ENCODE assay signal across 8 cellular contexts in genomic region chr1:230127105-230128054, GRCh38.
DNase-seq lines count a peak whose midpoint lies in the region; ATAC-seq and TF ChIP-seq lines count a peak whose summit lies in the region.

No MANE protein-coding gene starts in this region.

- no peak overlapping the region for H3K4me3 ChIP-seq in lower lobe of right lung

- ATAC-seq in lower lobe of right lung (peak; percentile 37 to 40), HG03108 (IDR thresholded peaks at IDR 0.05; ENCODE audit: unreplicated experiment) (no peak)
- peak; percentile 78 for ATAC-seq in stimulated activated naive CD8-positive, alpha-beta T cell treated with anti-CD3 and anti-CD28 coated beads, Interleukin-15, Interleukin-2, amounts not matched to agents 100 U/mL and 50 U/mL, for 24 hours

- no peak for TF ChIP-seq CTCF in lower lobe of right lung (IDR thresholded peaks at IDR 0.05)

- H3K36me3 ChIP-seq in lower lobe of right lung = peaks cover 3% of the 10 kb centered on the region

- no peaks in the 10 kb centered on the region for H3K27me3 ChIP-seq in lower lobe of right lung (ENCODE audit: low read depth)

- DNase-seq in activated gamma-delta T cell treated with anti-CD3 and anti-CD28 coated beads, Interleukin-2, amount 50 U/mL, for 16 hours (ENCODE audit: low read depth) = peak; percentile 25
- DNase-seq in activated gamma-delta T cell (lab: John Stamatoyannopoulos, UW) = no peak
- DNase-seq in activated CD8-positive, alpha-beta memory T cell treated with anti-CD3 and anti-CD28 coated beads, Interleukin-2, amount 50 U/mL, for 24 hours (ENCODE audit: extremely low read depth) = peak; percentile 15
- peak; percentile 59 for DNase-seq in lower lobe of right lung
- peak; percentile 63 for DNase-seq in stimulated activated naive CD8-positive, alpha-beta T cell treated with anti-CD3 and anti-CD28 coated beads, Interleukin-15, Interleukin-2, amounts not matched to agents 100 U/mL and 50 U/mL, for 24 hours
- DNase-seq in UCSD-AML1 (lab: John Stamatoyannopoulos, UW; ENCODE audit: unreplicated experiment) = no peak
- no peak for DNase-seq in NCI-H1694 (lab: John Stamatoyannopoulos, UW)

- H3K4me1 ChIP-seq in lower lobe of right lung = peaks cover 27% of the 10 kb centered on the region

- intact Hi-C loops in lower lobe of right lung (cut with DNase I) = no loop called here

- H3K9me3 ChIP-seq in lower lobe of right lung = no peaks in the 10 kb centered on the region

- H3K27ac ChIP-seq in lower lobe of right lung = no peak overlapping the region

Comparison
In these comparisons a context has a peak if more than half of its experiments do, and no peak if none do; other contexts are left out.
1. DNase-seq: peak in activated gamma-delta T cell treated with anti-CD3 and anti-CD28 coated beads, Interleukin-2, amount 50 U/mL, for 16 hours (single experiment), activated CD8-positive, alpha-beta memory T cell treated with anti-CD3 and anti-CD28 coated beads, Interleukin-2, amount 50 U/mL, for 24 hours (single experiment), lower lobe of right lung (single experiment) and stimulated activated naive CD8-positive, alpha-beta T cell treated with anti-CD3 and anti-CD28 coated beads, Interleukin-15, Interleukin-2, amounts not matched to agents 100 U/mL and 50 U/mL, for 24 hours (single experiment); none in activated gamma-delta T cell (single experiment), UCSD-AML1 (single experiment) and NCI-H1694 (single experiment).